23 cellular contexts compared by ENCODE assay signal in genomic region chr1:6955357-6956154, GRCh38.
DNase-seq lines count a peak whose midpoint lies in the region; ATAC-seq and TF ChIP-seq lines count a peak whose summit lies in the region.
"Had no signal": no experiment of that assay in that cellular context is flagged by ENCODE, and none has a peak within 500 bp of the region (broad histone marks: within the 10 kb centered on the region; RNA-seq: fewer than 3 reads in every experiment).

No MANE protein-coding gene starts in this region.

- H3K36me3 ChIP-seq in WERI-Rb-1 (no peaks in the 10 kb centered on the region), prostate gland (no peaks in the 10 kb centered on the region), MG63 (no peaks in the 10 kb centered on the region)
- H3K36me3 ChIP-seq: gastroesophageal sphincter, tibial artery had no signal

- ATAC-seq in GM18502 (IDR thresholded peaks at IDR 0.05; ENCODE audit: poor library complexity, unreplicated experiment) (no peak), GM19455 (IDR thresholded peaks at IDR 0.05; ENCODE audit: unreplicated experiment) (no peak)
- ATAC-seq: gastroesophageal sphincter, left ventricle myocardium superior, psoas muscle had no signal

- DNase-seq in NCI-H2029 (lab: John Stamatoyannopoulos, UW): peak; percentile 38
- no peak for DNase-seq in NCI-H2029 treated with DMSO at 0.1 percent for 48 hours (lab: John Stamatoyannopoulos, UW)
- peak; percentile 43 for DNase-seq in M059J (ENCODE audit: low read depth)
- no peak for DNase-seq in WERI-Rb-1
- peak; percentile 55 for DNase-seq in prostate gland (ENCODE audit: low spot score)
- DNase-seq in MG63: no peak
- DNase-seq: activated CD4-positive, alpha-beta T cell treated with anti-CD3 and anti-CD28 coated beads, Interleukin-2, amount 10 ng/mL, durations not matched to agents 7 days and 5 days; activated gamma-delta T cell; activated naive CD8-positive, alpha-beta T cell treated with anti-CD3 and anti-CD28 coated beads, Interleukin-2, amount 10 ng/mL, durations not matched to agents 7 days and 5 days; activated T-cell treated with anti-CD3 and anti-CD28 coated beads, Interleukin-2, amount 50 U/mL, for 24 hours; CD4-positive, CD25-positive, alpha-beta regulatory T cell; central memory CD4-positive, alpha-beta T cell; endodermal cell; H9; left ventricle myocardium superior; naive B cell; NCI-H226; psoas muscle; T1000; tibial artery had no signal

- no peaks in the 10 kb centered on the region for H3K27me3 ChIP-seq in WERI-Rb-1 (ENCODE audit: insufficient read depth, low read depth, severe bottlenecking)
- H3K27me3 ChIP-seq in prostate gland (replicated peaks; ENCODE audit: insufficient read depth): no peaks in the 10 kb centered on the region
- H3K27me3 ChIP-seq in MG63: no peaks in the 10 kb centered on the region

- no peak for TF ChIP-seq CTCF in WERI-Rb-1 (IDR thresholded peaks at IDR 0.05; ENCODE audit: low read depth, low read length)
- TF ChIP-seq CTCF in prostate gland (IDR thresholded peaks at IDR 0.05): peak in 1 of 4 experiments; percentile 5

- no peaks in the 10 kb centered on the region for H3K4me1 ChIP-seq in prostate gland (replicated peaks)

- WGBS in prostate gland: 69% methylated on average over 17 of the region's 17 CpGs

- no peak overlapping the region for H3K4me3 ChIP-seq in WERI-Rb-1 (ENCODE audit: low read depth, low read length)
- no peak overlapping the region for H3K4me3 ChIP-seq in prostate gland
- no peak overlapping the region for H3K4me3 ChIP-seq in MG63
- H3K4me3 ChIP-seq: gastroesophageal sphincter, psoas muscle, tibial artery had no signal

- intact Hi-C loops in prostate gland (cut with DNase I): no loop called here

- peak overlapping the region; percentile 90 for H3K27ac ChIP-seq in WERI-Rb-1
- H3K27ac ChIP-seq in prostate gland: no peak overlapping the region
- H3K27ac ChIP-seq: gastroesophageal sphincter, psoas muscle, tibial artery had no signal

- H3K9me3 ChIP-seq in WERI-Rb-1 (ENCODE audit: severe bottlenecking): no peaks in the 10 kb centered on the region
- no peaks in the 10 kb centered on the region for H3K9me3 ChIP-seq in prostate gland
- no peaks in the 10 kb centered on the region for H3K9me3 ChIP-seq in MG63
- H3K9me3 ChIP-seq: gastroesophageal sphincter, psoas muscle, tibial artery had no signal

- no peak for TF ChIP-seq POLR2A in prostate gland (IDR thresholded peaks at IDR 0.05)

Comparison
In these comparisons a context has a peak if more than half of its experiments do, and no peak if none do; other contexts are left out.
1. DNase-seq: peak in NCI-H2029 (single experiment), M059J (single experiment) and prostate gland (single experiment); none in NCI-H2029 treated with DMSO at 0.1 percent for 48 hours (single experiment), WERI-Rb-1 (single experiment) and MG63 (single experiment).